In genomic region chr22:33921576-33922181, GRCh38 we compare ENCODE assay signal across 8 cellular contexts. TPM values are rescaled to one million over a fixed set of nuclear protein-coding genes. Genes with fewer than 3 reads are reported as not detected.
DNase-seq lines count a peak whose midpoint lies in the region; ATAC-seq and TF ChIP-seq lines count a peak whose summit lies in the region.

No MANE protein-coding gene starts in this region.

- peaks cover 2% of the 10 kb centered on the region for H3K36me3 Mint-ChIP-seq in activated naive CD4-positive, alpha-beta T cell treated with anti-CD3 and anti-CD28 coated beads for 36 hours (ENCODE audit: low read depth)
- H3K36me3 Mint-ChIP-seq in nephron progenitor cell (ENCODE audit: low read depth), result no peaks in the 10 kb centered on the region

- peak overlapping the region in 1 of 2 donors; percentile 6 for H3K27ac ChIP-seq in aorta (ENCODE audit: low read depth in 1 of 2, low read length in 2 of 2)
- H3K27ac ChIP-seq in RWPE1, result no peak overlapping the region

- CTCF ChIA-PET in activated naive CD4-positive, alpha-beta T cell treated with anti-CD3 and anti-CD28 coated beads for 36 hours (lab: Charles Lee), result interaction anchor here (1.1 kb wide), 1 partner anchor 190 kb away, joined by 3 read pairs; no protein-coding TSS in a partner anchor
- CTCF ChIA-PET in RWPE1 (lab: Yijun Ruan, JAX), result no interaction called here

- peak overlapping the region; percentile 68 for H3K4me3 Mint-ChIP-seq in activated naive CD4-positive, alpha-beta T cell treated with anti-CD3 and anti-CD28 coated beads for 36 hours
- H3K4me3 Mint-ChIP-seq in nephron progenitor cell, result peak overlapping the region; percentile 92

- POLR2A ChIA-PET in RWPE1 (lab: Yijun Ruan, JAX; ENCODE audit: low non-redundant PET), result no interaction called here

- no peak overlapping the region for H3K27ac Mint-ChIP-seq in activated naive CD4-positive, alpha-beta T cell treated with anti-CD3 and anti-CD28 coated beads for 36 hours
- peak overlapping the region; percentile 80 for H3K27ac Mint-ChIP-seq in nephron progenitor cell

- H3K9me3 Mint-ChIP-seq in activated naive CD4-positive, alpha-beta T cell treated with anti-CD3 and anti-CD28 coated beads for 36 hours, result no peaks in the 10 kb centered on the region
- no peaks in the 10 kb centered on the region for H3K9me3 Mint-ChIP-seq in nephron progenitor cell

- peaks cover 0 to 2% of the 10 kb centered on the region in 2 donors for H3K4me1 ChIP-seq in aorta (ENCODE audit: control insufficient read depth in 1 of 2, insufficient read depth in 2 of 2, low read length in 2 of 2)

- in situ Hi-C loops in G401 (cut with HindIII; ENCODE audit: low sequenced_read_pairs), result no loop called here

- no peaks in the 10 kb centered on the region for H3K9me3 ChIP-seq in aorta (ENCODE audit: control insufficient read depth, low read length)

- no peaks in the 10 kb centered on the region for H3K36me3 ChIP-seq in aorta (ENCODE audit: control insufficient read depth in 1 of 2, insufficient read depth in 2 of 2, low read length in 1 of 2)

- TF ChIP-seq CTCF in nephron progenitor cell (IDR thresholded peaks at IDR 0.05) (no peak), RWPE1 (conservative IDR thresholded peaks at IDR 0.05; ENCODE audit: low read depth) (no peak)

- H3K4me1 Mint-ChIP-seq in activated naive CD4-positive, alpha-beta T cell treated with anti-CD3 and anti-CD28 coated beads for 36 hours (ENCODE audit: low read depth), result peaks cover 19% of the 10 kb centered on the region
- H3K4me1 Mint-ChIP-seq in nephron progenitor cell, result peaks cover 44% of the 10 kb centered on the region

- WGBS in aorta, 2 donors, result 1% methylated on average over 34 to 37 of the region's 37 CpGs

- intact Hi-C loops in activated naive CD4-positive, alpha-beta T cell treated with anti-CD3 and anti-CD28 coated beads for 36 hours (cut with micrococcal nuclease), result loop anchor here (2.0 to 10.0 kb wide), 3 partner anchors 189 to 1233 kb away; no protein-coding TSS in a partner anchor
- intact Hi-C loops in aorta (cut with DNase I), result loop anchor here (2.0 to 10.0 kb wide), 8 partner anchors 69 to 619 kb away; no protein-coding TSS in a partner anchor

- DNase-seq in G401 (ENCODE audit: low spot score), result peak; percentile 57
- DNase-seq in NCI-H1694 (lab: John Stamatoyannopoulos, UW), result peak; percentile 28
- DNase-seq in activated naive CD4-positive, alpha-beta T cell treated with anti-CD3 and anti-CD28 coated beads for 36 hours, result peak; percentile 13
- peak; percentile 39 for DNase-seq in germinal center (ENCODE audit: low spot score)
- peak; percentile 87 for DNase-seq in nephron progenitor cell
- peak; percentile 63 to 89 for DNase-seq in aorta
- no peak for DNase-seq in RWPE1 (ENCODE audit: low spot score)

- ATAC-seq in aorta (ENCODE audit: low FRiP score), result peak; percentile 68
- ATAC-seq in GM18873 (IDR thresholded peaks at IDR 0.05; ENCODE audit: low FRiP score, unreplicated experiment), result no peak

- H3K4me3 ChIP-seq in aorta (ENCODE audit: low read length in 2 of 2), result peak overlapping the region; percentile 58 to 69

- H3K27me3 Mint-ChIP-seq in activated naive CD4-positive, alpha-beta T cell treated with anti-CD3 and anti-CD28 coated beads for 36 hours (ENCODE audit: low read depth), result peaks cover 60% of the 10 kb centered on the region
- H3K27me3 Mint-ChIP-seq in nephron progenitor cell (ENCODE audit: low read depth, poor library complexity), result peaks cover 4% of the 10 kb centered on the region

- no peaks in the 10 kb centered on the region for H3K27me3 ChIP-seq in aorta (ENCODE audit: control insufficient read depth in 1 of 2, insufficient read depth in 2 of 2, low read length in 1 of 2)

RNA-seq across cellular contexts. Expression of gene LARGE1, which starts 1.4 kb away (rescaled TPM):
- total RNA-seq in G401 (2014; rRNA removed; shearing (Covaris generic)), result 0.10 and 0.49 TPM in 2 replicates
- 1 to 10 TPM in 1 of 2 experiments, under 1 TPM in 1; 0.69 to 1.1 TPM for total RNA-seq in activated naive CD4-positive, alpha-beta T cell treated with anti-CD3 and anti-CD28 coated beads for 36 hours
- total RNA-seq in aorta, result 10 to 100 TPM; 41.7 to 52.5 TPM
- polyA plus RNA-seq in aorta, result 1 to 10 TPM; 2.6 to 6.3 TPM

Comparison
In these comparisons a context has a peak if more than half of its experiments do, and no peak if none do; other contexts are left out.
1. RNA of gene LARGE1, which starts 1.4 kb away (total RNA-seq): 41.7 to 52.5 TPM in aorta; 0.69 to 1.1 TPM in activated naive CD4-positive, alpha-beta T cell treated with anti-CD3 and anti-CD28 coated beads for 36 hours and 0.10 to 0.49 TPM in G401; every median in the first group is over 10 times any median in the second.